10 cellular contexts compared by ENCODE assay signal in the genomic region with DNA sequence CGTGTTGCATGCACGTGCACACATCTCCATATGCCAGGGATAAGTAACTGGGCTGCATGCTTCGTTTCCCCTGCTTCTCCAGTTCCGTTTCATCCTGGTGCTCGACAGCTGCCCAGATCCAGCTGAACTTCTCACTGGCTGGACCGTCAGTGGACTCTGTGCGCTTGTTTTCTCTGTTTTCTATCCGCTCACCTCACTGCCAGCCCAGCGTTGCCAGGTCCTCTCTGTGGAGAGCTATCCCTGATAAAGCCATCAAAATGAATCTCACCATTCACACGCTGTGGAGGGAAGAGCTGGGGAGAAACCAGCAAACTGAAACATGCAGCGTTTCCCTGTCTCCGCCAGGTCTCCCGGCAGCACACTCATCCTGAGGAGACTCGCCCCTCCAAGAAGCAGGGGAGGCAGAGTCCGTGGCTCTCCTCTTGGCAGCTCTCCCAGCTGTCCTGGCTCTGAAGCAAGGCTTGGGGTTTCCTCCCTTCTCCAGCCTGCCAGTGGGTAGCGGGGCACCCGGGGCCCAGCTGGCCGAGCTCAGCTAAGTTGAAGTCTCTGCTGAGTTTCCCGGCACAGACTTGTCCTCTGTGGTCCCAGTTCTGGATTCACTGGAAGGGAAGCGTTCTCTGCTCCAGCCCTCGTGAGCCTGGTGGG.
A peak's percentile ranks its signal among the peaks of the same experiment; 100 is the strongest.
DNase-seq lines count a peak whose midpoint lies in the region; ATAC-seq and TF ChIP-seq lines count a peak whose summit lies in the region.
"Had no signal": no experiment of that assay in that cellular context is flagged by ENCODE, and none has a peak within 500 bp of the region (broad histone marks: within the 10 kb centered on the region; RNA-seq: fewer than 3 reads in every experiment).

No MANE protein-coding gene starts in this region.

- H3K4me2 ChIP-seq in BLaER1 treated with 17β-estradiol and CSF1 and Interleukin-3, amounts not matched to agents 10 nM and 100 nM, result peak overlapping the region in 6 of 11 experiments; percentile 22 to 51 (median 34); a peak in 5 of 22 replicates

- H4K20me1 ChIP-seq in BLaER1 treated with 17β-estradiol and CSF1 and Interleukin-3, amounts not matched to agents 10 nM and 100 nM, result peaks cover 29 to 100% (median 90%) of the 10 kb centered on the region in 11 experiments; a peak in 21 of 22 replicates

- ATAC-seq in GM21529 (IDR thresholded peaks at IDR 0.05; ENCODE audit: unreplicated experiment) (no peak), GM19463 (IDR thresholded peaks at IDR 0.05; ENCODE audit: unreplicated experiment) (no peak), GM18907 (IDR thresholded peaks at IDR 0.05; ENCODE audit: unreplicated experiment) (no peak)

- no peaks in the 10 kb centered on the region for H3K27me3 ChIP-seq in BLaER1 treated with 17β-estradiol and CSF1 and Interleukin-3, amounts not matched to agents 10 nM and 100 nM
- no peaks in the 10 kb centered on the region for H3K27me3 ChIP-seq in ovary
- H3K27me3 ChIP-seq: neutrophil had no signal

- no peaks in the 10 kb centered on the region for H3K9me3 ChIP-seq in BLaER1 treated with 17β-estradiol and CSF1 and Interleukin-3, amounts not matched to agents 10 nM and 100 nM (replicated peaks in 1 of 11)
- H3K9me3 ChIP-seq in SK-N-MC (ENCODE audit: low read depth, low read length), result no peaks in the 10 kb centered on the region
- no peaks in the 10 kb centered on the region for H3K9me3 ChIP-seq in ovary
- H3K9me3 ChIP-seq: neutrophil had no signal

- 29 to 42% (median 34%) methylated on average over 21 of the region's 21 CpGs for WGBS in ovary, 3 donors

- intact Hi-C loops in ovary (cut with DNase I), result loop anchor here in 1 of 4 donors (10.0 kb wide), 1 partner anchor 247 kb away; no protein-coding TSS in a partner anchor

- no peak overlapping the region for H3K4me3 ChIP-seq in BLaER1 treated with 17β-estradiol and CSF1 and Interleukin-3, amounts not matched to agents 10 nM and 100 nM
- H3K4me3 ChIP-seq in SK-N-MC, result no peak overlapping the region
- H3K4me3 ChIP-seq in fibroblast of the aortic adventitia (ENCODE audit: low read depth, low read length), result no peak overlapping the region
- H3K4me3 ChIP-seq in ovary, result no peak overlapping the region

- DNase-seq in SK-N-MC (ENCODE audit: low read depth, low spot score) (no peak), fibroblast of the aortic adventitia (ENCODE audit: low read depth) (peak; percentile 78), ovary (peak; percentile 71 to 87 (median 81)), SIG-M5 treated with dmso at 0.1 percent for 504 hours (lab: John Stamatoyannopoulos, UW; ENCODE audit: unreplicated experiment) (no peak)
- DNase-seq: activated CD4-positive, alpha-beta memory T cell treated with anti-CD3 and anti-CD28 coated beads, Interleukin-2, amount 10 ng/mL, durations not matched to agents 7 days and 5 days had no signal

- peaks cover 95 to 100% (median 99%) of the 10 kb centered on the region in 11 experiments for H3K36me3 ChIP-seq in BLaER1 treated with 17β-estradiol and CSF1 and Interleukin-3, amounts not matched to agents 10 nM and 100 nM
- H3K36me3 ChIP-seq in SK-N-MC (ENCODE audit: insufficient read depth, low read length), result peaks cover 77% of the 10 kb centered on the region
- no peaks in the 10 kb centered on the region for H3K36me3 ChIP-seq in ovary

- H3K4me1 ChIP-seq in BLaER1 treated with 17β-estradiol and CSF1 and Interleukin-3, amounts not matched to agents 10 nM and 100 nM, result peaks cover 0 to 51% (median 41%) of the 10 kb centered on the region in 10 experiments; a peak in 15 of 20 replicates
- peaks cover 19% of the 10 kb centered on the region for H3K4me1 ChIP-seq in ovary (ENCODE audit: insufficient read depth)

- no peak for TF ChIP-seq CTCF in fibroblast of the aortic adventitia (IDR thresholded peaks at IDR 0.05; ENCODE audit: insufficient read depth, low read length)
- TF ChIP-seq CTCF in ovary (IDR thresholded peaks at IDR 0.05), result no peak

- H3K27ac ChIP-seq in BLaER1 treated with 17β-estradiol and CSF1 and Interleukin-3, amounts not matched to agents 10 nM and 100 nM, result no peak overlapping the region
- H3K27ac ChIP-seq in SK-N-MC, result peak overlapping the region; percentile 20
- no peak overlapping the region for H3K27ac ChIP-seq in ovary
- H3K27ac ChIP-seq: neutrophil had no signal

- TF ChIP-seq EP300 in ovary (IDR thresholded peaks at IDR 0.05), result no peak

- TF ChIP-seq POLR2A in ovary (IDR thresholded peaks at IDR 0.05), result no peak

- H3K9ac ChIP-seq in BLaER1 treated with 17β-estradiol and CSF1 and Interleukin-3, amounts not matched to agents 10 nM and 100 nM, result peak overlapping the region in 2 of 11 experiments; percentile 4 to 12; a peak in 1 of 22 replicates
- H3K9ac ChIP-seq in SK-N-MC (ENCODE audit: insufficient read length), result no peak overlapping the region

Comparison
In these comparisons a context has a peak if more than half of its experiments do, and no peak if none do; other contexts are left out.
1. DNase-seq: peak in fibroblast of the aortic adventitia (single experiment) and ovary (5 of 5); none in SK-N-MC (single experiment) and SIG-M5 treated with dmso at 0.1 percent for 504 hours (single experiment).